ENCODE assay signal across 9 cellular contexts in genomic region chr4:24657768-24658617, GRCh38.
DNase-seq lines count a peak whose midpoint lies in the region; ATAC-seq and TF ChIP-seq lines count a peak whose summit lies in the region.
"Had no signal": no experiment of that assay in that cellular context is flagged by ENCODE, and none has a peak within 500 bp of the region (broad histone marks: within the 10 kb centered on the region; RNA-seq: fewer than 3 reads in every experiment).

No MANE protein-coding gene starts in this region.

- H3K9me3 Mint-ChIP-seq in activated CD4-positive, alpha-beta T cell treated with anti-CD3 and anti-CD28 coated beads, Interleukin-2, amount 10 ng/mL, durations not matched to agents 24 days and 14 days, result no peaks in the 10 kb centered on the region
- H3K9me3 Mint-ChIP-seq in stimulated activated memory B cell treated with anti-CD40 and anti-IgM and Interleukin-4, amounts not matched to agents 10 μg/mL and 1 μg/mL and 100 μg/mL, for 72 hours, result peaks cover 2% of the 10 kb centered on the region

- WGBS in heart right ventricle, 2 donors, result 64 to 73% methylated on average over 15 of the region's 15 CpGs

- H3K27me3 ChIP-seq in H7 (ENCODE audit: control insufficient read depth, insufficient read depth, low read length), result no peaks in the 10 kb centered on the region
- H3K27me3 ChIP-seq in heart right ventricle, result no peaks in the 10 kb centered on the region
- H3K27me3 ChIP-seq: adrenal gland had no signal

- no peak for TF ChIP-seq CTCF in heart right ventricle (IDR thresholded peaks at IDR 0.05)

- intact Hi-C loops in activated CD4-positive, alpha-beta T cell treated with anti-CD3 and anti-CD28 coated beads, Interleukin-2, amount 10 ng/mL, durations not matched to agents 24 days and 14 days (cut with micrococcal nuclease), result no loop called here
- intact Hi-C loops in heart right ventricle (cut with DNase I), result no loop called here

- H3K27ac Mint-ChIP-seq in activated CD4-positive, alpha-beta T cell treated with anti-CD3 and anti-CD28 coated beads, Interleukin-2, amount 10 ng/mL, durations not matched to agents 24 days and 14 days, result no peak overlapping the region
- no peak overlapping the region for H3K27ac Mint-ChIP-seq in stimulated activated memory B cell treated with anti-CD40 and anti-IgM and Interleukin-4, amounts not matched to agents 10 μg/mL and 1 μg/mL and 100 μg/mL, for 72 hours

- peaks cover 5% of the 10 kb centered on the region for H3K4me1 Mint-ChIP-seq in activated CD4-positive, alpha-beta T cell treated with anti-CD3 and anti-CD28 coated beads, Interleukin-2, amount 10 ng/mL, durations not matched to agents 24 days and 14 days
- peaks cover 13% of the 10 kb centered on the region for H3K4me1 Mint-ChIP-seq in stimulated activated memory B cell treated with anti-CD40 and anti-IgM and Interleukin-4, amounts not matched to agents 10 μg/mL and 1 μg/mL and 100 μg/mL, for 72 hours

- no peak overlapping the region for H3K27ac ChIP-seq in heart right ventricle
- H3K27ac ChIP-seq: adrenal gland had no signal

- DNase-seq in activated CD4-positive, alpha-beta T cell treated with anti-CD3 and anti-CD28 coated beads, Interleukin-2, amount 10 ng/mL, durations not matched to agents 24 days and 14 days, result peak; percentile 70
- no peak for DNase-seq in activated CD4-positive, alpha-beta T cell treated with anti-CD3 and anti-CD28 coated beads, Interleukin-2, amount 50 U/mL, for 4 hours
- peak; percentile 45 for DNase-seq in H7
- peak; percentile 93 for DNase-seq in KBM-7
- DNase-seq in T1000 (lab: John Stamatoyannopoulos, UW), result peak; percentile 49
- peak in 1 of 2 donors; percentile 19 for DNase-seq in heart right ventricle
- DNase-seq in SIG-M5 treated with dmso at 0.1 percent for 504 hours (lab: John Stamatoyannopoulos, UW; ENCODE audit: unreplicated experiment), result no peak

- ATAC-seq in heart right ventricle, result peak in 6 of 8 donors; percentile 19 to 83 (median 44)
- peak; percentile 73 for ATAC-seq in stimulated activated memory B cell treated with anti-CD40 and anti-IgM and Interleukin-4, amounts not matched to agents 10 μg/mL and 1 μg/mL and 100 μg/mL, for 72 hours

- in situ Hi-C loops in KBM-7 (cut with MboI; ENCODE audit: low pct_unique_long_range_greater_than_20kb, low sequenced_read_pairs), result no loop called here

- H3K9me3 ChIP-seq in heart right ventricle, result no peaks in the 10 kb centered on the region
- H3K9me3 ChIP-seq: adrenal gland had no signal

- H3K4me3 Mint-ChIP-seq in activated CD4-positive, alpha-beta T cell treated with anti-CD3 and anti-CD28 coated beads, Interleukin-2, amount 10 ng/mL, durations not matched to agents 24 days and 14 days, result no peak overlapping the region
- H3K4me3 Mint-ChIP-seq in stimulated activated memory B cell treated with anti-CD40 and anti-IgM and Interleukin-4, amounts not matched to agents 10 μg/mL and 1 μg/mL and 100 μg/mL, for 72 hours, result no peak overlapping the region

- H3K4me3 ChIP-seq in H7 (ENCODE audit: insufficient read depth, low read depth, low read length) (no peak overlapping the region), heart right ventricle (no peak overlapping the region)
- H3K4me3 ChIP-seq: adrenal gland had no signal

- peaks cover 5% of the 10 kb centered on the region for H3K27me3 Mint-ChIP-seq in activated CD4-positive, alpha-beta T cell treated with anti-CD3 and anti-CD28 coated beads, Interleukin-2, amount 10 ng/mL, durations not matched to agents 24 days and 14 days
- peaks cover 41% of the 10 kb centered on the region for H3K27me3 Mint-ChIP-seq in stimulated activated memory B cell treated with anti-CD40 and anti-IgM and Interleukin-4, amounts not matched to agents 10 μg/mL and 1 μg/mL and 100 μg/mL, for 72 hours

- H3K36me3 Mint-ChIP-seq in activated CD4-positive, alpha-beta T cell treated with anti-CD3 and anti-CD28 coated beads, Interleukin-2, amount 10 ng/mL, durations not matched to agents 24 days and 14 days (ENCODE audit: low read depth), result no peaks in the 10 kb centered on the region
- H3K36me3 Mint-ChIP-seq in stimulated activated memory B cell treated with anti-CD40 and anti-IgM and Interleukin-4, amounts not matched to agents 10 μg/mL and 1 μg/mL and 100 μg/mL, for 72 hours, result no peaks in the 10 kb centered on the region

- H3K36me3 ChIP-seq in H7 (replicated peaks; ENCODE audit: control insufficient read depth, insufficient read depth, low read length), result no peaks in the 10 kb centered on the region
- no peaks in the 10 kb centered on the region for H3K36me3 ChIP-seq in heart right ventricle
- H3K36me3 ChIP-seq: adrenal gland had no signal

- H3K4me1 ChIP-seq in heart right ventricle, result peaks cover 0 to 9% (median 0%) of the 10 kb centered on the region in 9 donors
- H3K4me1 ChIP-seq: adrenal gland had no signal

Comparison
In these comparisons a context has a peak if more than half of its experiments do, and no peak if none do; other contexts are left out.
1. DNase-seq: peak in activated CD4-positive, alpha-beta T cell treated with anti-CD3 and anti-CD28 coated beads, Interleukin-2, amount 10 ng/mL, durations not matched to agents 24 days and 14 days (single experiment), H7 (single experiment), KBM-7 (single experiment) and T1000 (single experiment); none in activated CD4-positive, alpha-beta T cell treated with anti-CD3 and anti-CD28 coated beads, Interleukin-2, amount 50 U/mL, for 4 hours (0 of 2) and SIG-M5 treated with dmso at 0.1 percent for 504 hours (single experiment).